19 cellular contexts compared by ENCODE assay signal in the genomic region with DNA sequence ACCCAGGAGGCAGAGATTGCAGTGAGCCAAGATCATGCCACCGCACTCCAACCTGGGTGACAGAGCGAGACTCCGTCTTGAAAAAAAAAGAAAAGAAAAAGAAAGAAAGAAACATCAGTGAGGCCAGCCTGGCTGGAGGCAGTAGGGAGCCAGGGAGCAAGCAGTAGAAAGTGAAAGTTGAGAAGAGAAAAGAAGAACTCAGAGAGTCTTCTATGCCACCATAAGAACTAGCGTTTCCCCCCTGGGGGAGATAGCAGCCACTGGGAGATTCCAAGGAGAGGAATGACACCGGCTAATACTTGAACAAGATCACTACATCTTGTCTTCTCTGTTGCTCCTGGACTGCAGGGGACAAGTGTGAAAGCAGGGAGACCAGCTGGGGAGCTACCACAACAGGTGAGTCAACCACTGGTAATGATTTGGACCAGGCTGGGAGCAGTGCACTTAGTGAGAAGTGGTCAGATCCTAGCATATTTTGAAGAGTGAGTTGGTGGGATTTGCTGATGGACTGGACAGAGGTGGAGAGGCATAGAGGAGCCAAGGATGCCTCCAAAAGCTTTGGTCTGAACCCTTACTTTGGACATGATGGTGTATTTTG. TPM values are rescaled to one million over a fixed set of nuclear protein-coding genes. Genes with fewer than 3 reads are reported as not detected.
A peak's percentile ranks its signal among the peaks of the same experiment; 100 is the strongest.
DNase-seq lines count a peak whose midpoint lies in the region; ATAC-seq, FAIRE-seq and TF ChIP-seq lines count a peak whose summit lies in the region.
"Had no signal": no experiment of that assay in that cellular context is flagged by ENCODE, and none has a peak within 500 bp of the region (broad histone marks: within the 10 kb centered on the region; RNA-seq: fewer than 3 reads in every experiment).

No MANE protein-coding gene starts in this region.

- no peaks in the 10 kb centered on the region for H3K27me3 Mint-ChIP-seq in activated CD8-positive, alpha-beta T cell treated with anti-CD3 and anti-CD28 coated beads, Interleukin-2, amount 10 ng/mL, durations not matched to agents 7 days and 5 days (ENCODE audit: low read depth)
- H3K27me3 Mint-ChIP-seq: dendritic cell treated with granulocyte-macrophage colony-stimulating factor and Interleukin-4, amounts not matched to agents 40 ng/mL and 50 ng/mL, for 4 days had no signal

- POLR2A ChIA-PET in activated CD8-positive, alpha-beta T cell treated with anti-CD3 and anti-CD28 coated beads, Interleukin-2, amount 10 ng/mL, durations not matched to agents 7 days and 5 days (lab: Charles Lee) = no interaction called here

- CTCF ChIA-PET in activated CD8-positive, alpha-beta T cell treated with anti-CD3 and anti-CD28 coated beads, Interleukin-2, amount 10 ng/mL, durations not matched to agents 7 days and 5 days (lab: Charles Lee) = interaction anchor here (1.0 kb wide), 1 partner anchor 27 kb away, joined by 5 read pairs; no protein-coding TSS in a partner anchor

- in situ Hi-C loops in brain microvascular endothelial cell (cut with HindIII; ENCODE audit: low pct_ligation_motif_present, low sequenced_read_pairs) = no loop called here

- FAIRE-seq in H54 (lab: Jason Lieb, UNC) = no peak

- no peaks in the 10 kb centered on the region for H3K4me1 Mint-ChIP-seq in activated CD8-positive, alpha-beta T cell treated with anti-CD3 and anti-CD28 coated beads, Interleukin-2, amount 10 ng/mL, durations not matched to agents 7 days and 5 days (ENCODE audit: low read depth)

- TF ChIP-seq POLR2A in H54 (IDR thresholded peaks at IDR 0.05; ENCODE audit: low read depth, low read length) = no peak

- no peak overlapping the region for H3K27ac ChIP-seq in brain microvascular endothelial cell

- no peak overlapping the region for H3K27ac Mint-ChIP-seq in activated CD8-positive, alpha-beta T cell treated with anti-CD3 and anti-CD28 coated beads, Interleukin-2, amount 10 ng/mL, durations not matched to agents 7 days and 5 days
- H3K27ac Mint-ChIP-seq: dendritic cell treated with granulocyte-macrophage colony-stimulating factor and Interleukin-4, amounts not matched to agents 40 ng/mL and 50 ng/mL, for 4 days had no signal

- H3K36me3 Mint-ChIP-seq in activated CD8-positive, alpha-beta T cell treated with anti-CD3 and anti-CD28 coated beads, Interleukin-2, amount 10 ng/mL, durations not matched to agents 7 days and 5 days (ENCODE audit: low read depth) = no peaks in the 10 kb centered on the region

- H3K27me3 ChIP-seq in GM06990 (replicated peaks; ENCODE audit: control insufficient read depth, insufficient read depth, low read length) (no peaks in the 10 kb centered on the region), brain microvascular endothelial cell (replicated peaks) (no peaks in the 10 kb centered on the region)

- no peaks in the 10 kb centered on the region for H3K36me3 ChIP-seq in GM06990 (ENCODE audit: control insufficient read depth, insufficient read depth, low read length)
- H3K36me3 ChIP-seq in brain microvascular endothelial cell (replicated peaks) = no peaks in the 10 kb centered on the region

- no peak for DNase-seq in GM06990 (ENCODE audit: extremely low read depth, insufficient read length)
- DNase-seq in brain microvascular endothelial cell = no peak
- no peak for DNase-seq in H54 (ENCODE audit: insufficient read length, low spot score)
- no peak for DNase-seq in activated CD8-positive, alpha-beta T cell treated with anti-CD3 and anti-CD28 coated beads, Interleukin-2, amount 10 ng/mL, durations not matched to agents 7 days and 5 days
- DNase-seq: ACHN; activated T-cell treated with anti-CD3 and anti-CD28 coated beads, Interleukin-2, amount 50 U/mL, for 4 hours; anterior cingulate cortex; DMS153; mucosa of descending colon; NCI-H2029 treated with DMSO at 0.1 percent for 48 hours; posterior cingulate gyrus; stimulated activated CD8-positive, alpha-beta memory T cell treated with anti-CD3 and anti-CD28 coated beads, Interleukin-4, amount 100 ng/mL, for 48 hours; trophoblast cell had no signal

- no peak overlapping the region for H3K4me3 Mint-ChIP-seq in activated CD8-positive, alpha-beta T cell treated with anti-CD3 and anti-CD28 coated beads, Interleukin-2, amount 10 ng/mL, durations not matched to agents 7 days and 5 days
- H3K4me3 Mint-ChIP-seq: activated T-cell treated with anti-CD3 and anti-CD28 coated beads, Interleukin-2, amount 50 U/mL, for 4 hours; dendritic cell treated with granulocyte-macrophage colony-stimulating factor and Interleukin-4, amounts not matched to agents 40 ng/mL and 50 ng/mL, for 4 days had no signal

- H3K4me3 ChIP-seq in GM06990 (replicated peaks; ENCODE audit: low read depth, low read length) = peak overlapping the region; percentile 42
- no peak overlapping the region for H3K4me3 ChIP-seq in brain microvascular endothelial cell (ENCODE audit: low read depth, low read length)
- H3K4me3 ChIP-seq: mucosa of descending colon had no signal

- ATAC-seq in GM19035 (IDR thresholded peaks at IDR 0.05; ENCODE audit: unreplicated experiment) (peak; percentile 57), HG02588 (IDR thresholded peaks at IDR 0.05; ENCODE audit: unreplicated experiment) (peak; percentile 67), HG03571 (IDR thresholded peaks at IDR 0.05; ENCODE audit: unreplicated experiment) (peak; percentile 58), HG03469 (IDR thresholded peaks at IDR 0.05; ENCODE audit: unreplicated experiment) (no peak)
- no peak for ATAC-seq in activated CD8-positive, alpha-beta T cell treated with anti-CD3 and anti-CD28 coated beads, Interleukin-2, amount 10 ng/mL, durations not matched to agents 7 days and 5 days
- ATAC-seq: activated CD4-positive, CD25-positive, alpha-beta regulatory T cell treated with anti-CD3 and anti-CD28 coated beads, Interleukin-2, amount 50 U/mL, for 24 hours; activated T-cell treated with anti-CD3 and anti-CD28 coated beads, Interleukin-2, amount 50 U/mL, for 4 hours; mucosa of descending colon had no signal

- no peaks in the 10 kb centered on the region for H3K9me3 Mint-ChIP-seq in activated CD8-positive, alpha-beta T cell treated with anti-CD3 and anti-CD28 coated beads, Interleukin-2, amount 10 ng/mL, durations not matched to agents 7 days and 5 days (ENCODE audit: insufficient read depth)
- H3K9me3 Mint-ChIP-seq: activated T-cell treated with anti-CD3 and anti-CD28 coated beads, Interleukin-2, amount 50 U/mL, for 4 hours; dendritic cell treated with granulocyte-macrophage colony-stimulating factor and Interleukin-4, amounts not matched to agents 40 ng/mL and 50 ng/mL, for 4 days had no signal

- TF ChIP-seq CTCF in GM06990 (IDR thresholded peaks at IDR 0.05; ENCODE audit: insufficient read depth, low read length, poor library complexity, severe bottlenecking) (no peak), brain microvascular endothelial cell (IDR thresholded peaks at IDR 0.05; ENCODE audit: low read depth, low read length, missing control alignments) (no peak)

RNA-seq across cellular contexts. Expression of gene SLC2A9, which starts 33.4 kb away (rescaled TPM):
- 1 to 10 TPM; 1.3 to 1.7 TPM for total RNA-seq in activated CD8-positive, alpha-beta T cell treated with anti-CD3 and anti-CD28 coated beads, Interleukin-2, amount 10 ng/mL, durations not matched to agents 7 days and 5 days

Comparison
In these comparisons a context has a peak if more than half of its experiments do, and no peak if none do; other contexts are left out.
1. ATAC-seq: peak in GM19035 (single experiment), HG02588 (single experiment) and HG03571 (single experiment); none in HG03469 (single experiment) and activated CD8-positive, alpha-beta T cell treated with anti-CD3 and anti-CD28 coated beads, Interleukin-2, amount 10 ng/mL, durations not matched to agents 7 days and 5 days (single experiment).